17 cellular contexts compared by ENCODE assay signal in the genomic region with DNA sequence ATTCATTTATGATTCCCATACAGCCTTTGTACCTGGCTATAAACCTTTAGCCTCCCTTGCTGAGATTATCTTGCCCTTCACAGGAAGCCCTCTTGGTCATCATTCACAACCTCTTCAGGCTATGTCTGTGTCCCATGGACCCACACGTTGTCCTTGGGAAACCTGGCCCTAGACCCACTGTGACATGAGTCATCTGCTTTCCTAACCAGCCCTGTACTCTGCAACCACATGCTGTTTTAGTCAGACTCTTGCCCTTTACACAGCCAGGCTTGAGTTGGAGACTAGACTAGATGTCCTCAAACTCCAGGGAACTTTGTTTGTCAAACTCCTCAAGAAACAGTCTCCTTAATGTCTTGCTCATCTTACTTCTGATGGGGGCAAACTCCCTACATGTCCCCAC.
DNase-seq lines count a peak whose midpoint lies in the region; ATAC-seq, FAIRE-seq and TF ChIP-seq lines count a peak whose summit lies in the region.
"Had no signal": no experiment of that assay in that cellular context is flagged by ENCODE, and none has a peak within 500 bp of the region (broad histone marks: within the 10 kb centered on the region; RNA-seq: fewer than 3 reads in every experiment).

No MANE protein-coding gene starts in this region.

- intact Hi-C loops in lower lobe of right lung (cut with DNase I) = no loop called here

- CTCF ChIA-PET in A549 (lab: Yijun Ruan, JAX) = no interaction called here

- POLR2A ChIA-PET in A549 (lab: Yijun Ruan, JAX) = no interaction called here

- no peaks in the 10 kb centered on the region for H3K36me3 ChIP-seq in lower lobe of right lung
- H3K36me3 ChIP-seq: esophagus squamous epithelium, Peyer's patch, thoracic aorta had no signal

- DNase-seq in A549 (ENCODE audit: low read depth in 1 of 2, low spot score in 1 of 2) (peak in 1 of 2 experiments; percentile 6), astrocyte of the hippocampus (ENCODE audit: low read depth, low spot score) (peak; percentile 6), kidney tubule cell (ENCODE audit: low spot score) (peak; percentile 9), lower lobe of right lung (no peak), hepatic stellate cell (ENCODE audit: low spot score) (no peak)
- DNase-seq: activated CD4-positive, alpha-beta T cell treated with anti-CD3 and anti-CD28 coated beads, Interleukin-2, amount 10 ng/mL, durations not matched to agents 24 days and 14 days; activated naive CD8-positive, alpha-beta T cell treated with anti-CD3 and anti-CD28 coated beads for 36 hours; esophagus squamous epithelium; NCI-H1417 treated with DMSO at 0.1 percent for 48 hours; NCI-H446 treated with DMSO at 0.1 percent for 48 hours; stimulated activated CD4-positive, alpha-beta T cell treated with anti-CD3 and anti-CD28 coated beads, Interleukin-15, amount 100 ng/mL, for 24 hours; T-helper 17 cell had no signal

- no peak for FAIRE-seq in A549 (lab: Jason Lieb, UNC)

- H3K27me3 ChIP-seq in lower lobe of right lung (ENCODE audit: low read depth) = no peaks in the 10 kb centered on the region
- H3K27me3 ChIP-seq: esophagus squamous epithelium, Peyer's patch had no signal

- H3K27ac ChIP-seq in A549 (no peak overlapping the region), lower lobe of right lung (no peak overlapping the region)
- H3K27ac ChIP-seq: esophagus squamous epithelium, Peyer's patch, thoracic aorta had no signal

- ATAC-seq in A549 (peak; percentile 30 to 56; a peak in 1 of 6 replicates), HG03432 (IDR thresholded peaks at IDR 0.05; ENCODE audit: unreplicated experiment) (peak; percentile 36), lower lobe of right lung (no peak), HG02588 (IDR thresholded peaks at IDR 0.05; ENCODE audit: unreplicated experiment) (no peak), GM19455 (IDR thresholded peaks at IDR 0.05; ENCODE audit: unreplicated experiment) (no peak)
- ATAC-seq: T-helper 17 cell had no signal

- TF ChIP-seq POLR2A in A549 (IDR thresholded peaks at IDR 0.05; ENCODE audit: low read length) = no peak

- H3K4me1 ChIP-seq in A549 (no peaks in the 10 kb centered on the region), lower lobe of right lung (no peaks in the 10 kb centered on the region)
- H3K4me1 ChIP-seq: esophagus squamous epithelium, Peyer's patch had no signal

- WGBS in A549 (ENCODE audit: missing lambda C conversion rate) = 18% methylated on average over 1 of the region's 1 CpG

- H3K9me3 ChIP-seq in A549 (no peaks in the 10 kb centered on the region), lower lobe of right lung (no peaks in the 10 kb centered on the region)
- H3K9me3 ChIP-seq: Peyer's patch, thoracic aorta had no signal

- no peak overlapping the region for H3K4me3 ChIP-seq in A549
- H3K4me3 ChIP-seq in lower lobe of right lung = no peak overlapping the region
- H3K4me3 ChIP-seq: esophagus squamous epithelium, Peyer's patch, thoracic aorta had no signal

- TF ChIP-seq RAD21 in A549 (conservative IDR thresholded peaks at IDR 0.05 in 1 of 2, IDR thresholded peaks at IDR 0.05 in 1 of 2) = no peak

- H3K4me2 ChIP-seq in A549 = no peak overlapping the region

- TF ChIP-seq CTCF in A549 (IDR thresholded peaks at IDR 0.05) = no peak
- TF ChIP-seq CTCF in lower lobe of right lung (IDR thresholded peaks at IDR 0.05) = no peak

- TF ChIP-seq EP300 in A549 (IDR thresholded peaks at IDR 0.05) = no peak

TF ChIP-seq in A549, 52 proteins besides CTCF, POLR2A, EP300 and RAD21:
- TF ChIP-seq FOSL2 (IDR thresholded peaks at IDR 0.05) (no peak), FOSL2 (CRISPR knock-in tag; IDR thresholded peaks at IDR 0.05) (no peak), HEYL (CRISPR knock-in tag; IDR thresholded peaks at IDR 0.05) (no peak), HDAC2 (IDR thresholded peaks at IDR 0.05) (no peak), POLR2AphosphoS2 (conservative IDR thresholded peaks at IDR 0.05; ENCODE audit: low read length) (no peak), TFCP2L1 (CRISPR knock-in tag; IDR thresholded peaks at IDR 0.05) (no peak), CEBPB (IDR thresholded peaks at IDR 0.05) (no peak), EHF (CRISPR knock-in tag; IDR thresholded peaks at IDR 0.05) (no peak), HOXB5 (CRISPR knock-in tag; IDR thresholded peaks at IDR 0.05) (no peak), CHD4 (IDR thresholded peaks at IDR 0.05; ENCODE audit: borderline replicate concordance) (no peak), FOSB (CRISPR knock-in tag; IDR thresholded peaks at IDR 0.05) (no peak), KDM5A (IDR thresholded peaks at IDR 0.05) (no peak)
TF ChIP-seq in A549: peak in this region for 0.

Comparison
In these comparisons a context has a peak if more than half of its experiments do, and no peak if none do; other contexts are left out.
1. ATAC-seq: peak in A549 (2 of 2) and HG03432 (single experiment); none in lower lobe of right lung (0 of 2), HG02588 (single experiment) and GM19455 (single experiment).
2. DNase-seq: peak in astrocyte of the hippocampus (single experiment) and kidney tubule cell (single experiment); none in lower lobe of right lung (single experiment) and hepatic stellate cell (single experiment).